8 cellular contexts compared by ENCODE assay signal in genomic region chr2:102356381-102356712, GRCh38. TPM values are rescaled to one million over a fixed set of nuclear protein-coding genes. Genes with fewer than 3 reads are reported as not detected.
DNase-seq lines count a peak whose midpoint lies in the region; ATAC-seq and TF ChIP-seq lines count a peak whose summit lies in the region.

No MANE protein-coding gene starts in this region.

- H3K4me2 ChIP-seq in PC-3 (ENCODE audit: low read length) = peak overlapping the region; percentile 86

- no peak for TF ChIP-seq POLR2A in spleen (IDR thresholded peaks at IDR 0.05)

- no peaks in the 10 kb centered on the region for H3K27me3 ChIP-seq in PC-3 (ENCODE audit: low read length)
- H3K27me3 ChIP-seq in foreskin keratinocyte = no peaks in the 10 kb centered on the region
- H3K27me3 ChIP-seq in spleen (replicated peaks in 1 of 7) = peaks cover 0 to 5% (median 0%) of the 10 kb centered on the region in 7 donors
- peaks cover 72% of the 10 kb centered on the region for H3K27me3 ChIP-seq in WERI-Rb-1 (ENCODE audit: insufficient read depth, low read depth, severe bottlenecking)

- H2AFZ ChIP-seq in PC-3 (ENCODE audit: low read length) = peak overlapping the region; percentile 99

- no peaks in the 10 kb centered on the region for H3K79me2 ChIP-seq in PC-3 (ENCODE audit: low read length)

- POLR2A ChIA-PET in PC-3 (lab: Charles Lee; ENCODE audit: unreplicated experiment) = interaction anchor here (0.7 kb wide), 1 partner anchor 100 kb away, joined by 30 read pairs; no protein-coding TSS in a partner anchor

- H3K9ac ChIP-seq in PC-3 (ENCODE audit: low read length) = peak overlapping the region; percentile 88

- H3K4me1 ChIP-seq in PC-3 (ENCODE audit: insufficient read depth, low read length) = peaks cover 6% of the 10 kb centered on the region; the same call in 1 of the 2 replicates
- H3K4me1 ChIP-seq in foreskin keratinocyte = no peaks in the 10 kb centered on the region
- H3K4me1 ChIP-seq in spleen = peaks cover 3 to 57% (median 33%) of the 10 kb centered on the region in 6 donors

- H3K9me3 ChIP-seq in PC-3 (ENCODE audit: low read length) (no peaks in the 10 kb centered on the region), spleen (no peaks in the 10 kb centered on the region), WERI-Rb-1 (ENCODE audit: severe bottlenecking) (no peaks in the 10 kb centered on the region)

- H3K27ac ChIP-seq in PC-3 (ENCODE audit: low read length) = no peak overlapping the region
- H3K27ac ChIP-seq in foreskin keratinocyte = peak overlapping the region; percentile 87
- H3K27ac ChIP-seq in spleen = peak overlapping the region; percentile 75 to 96 (median 88)
- no peak overlapping the region for H3K27ac ChIP-seq in WERI-Rb-1

- H4K20me1 ChIP-seq in PC-3 (ENCODE audit: low read length) = no peaks in the 10 kb centered on the region

- ATAC-seq in GM21423 (IDR thresholded peaks at IDR 0.05; ENCODE audit: unreplicated experiment) (peak; percentile 1), PC-3 (no peak), foreskin keratinocyte (no peak)

- intact Hi-C loops in PC-3 (cut with micrococcal nuclease) (loop anchor here (5.0 to 10.0 kb wide), 2 partner anchors 189 to 332 kb away; no protein-coding TSS in a partner anchor), spleen (cut with DNase I; ENCODE audit: low total_unique reads) (loop anchor here (10.0 kb wide), 1 partner anchor 102 kb away; no protein-coding TSS in a partner anchor)

- no peak for DNase-seq in PC-3
- no peak for DNase-seq in foreskin keratinocyte
- DNase-seq in spleen = peak; percentile 86
- no peak for DNase-seq in NCI-H226
- no peak for DNase-seq in amniotic stem cell (lab: John Stamatoyannopoulos, UW)
- no peak for DNase-seq in WERI-Rb-1
- DNase-seq in GM03348 (ENCODE audit: low spot score) = no peak

- no peaks in the 10 kb centered on the region for H3K9me2 ChIP-seq in PC-3 (replicated peaks; ENCODE audit: low read length)

- WGBS in spleen, 5 donors = 3 to 7% (median 6%) methylated on average over 7 of the region's 7 CpGs

- CTCF ChIA-PET in PC-3 (lab: Charles Lee) = no interaction called here

- H3K4me3 ChIP-seq in PC-3 (ENCODE audit: low read length) (peak overlapping the region; percentile 91), spleen (peak overlapping the region; percentile 65 to 97 (median 75)), WERI-Rb-1 (ENCODE audit: low read depth, low read length) (no peak overlapping the region)

- no TSS peak for BruUV-seq in PC-3 (replicated peaks; lab: Mats Ljungman, UMichigan)

- H3K36me3 ChIP-seq in PC-3 (ENCODE audit: low read depth, low read length) = no peaks in the 10 kb centered on the region; the same call in 1 of the 2 replicates
- no peaks in the 10 kb centered on the region for H3K36me3 ChIP-seq in spleen
- H3K36me3 ChIP-seq in WERI-Rb-1 = no peaks in the 10 kb centered on the region

- H3F3A ChIP-seq in PC-3 (ENCODE audit: low read length, unreplicated experiment) = no peaks in the 10 kb centered on the region

- TF ChIP-seq CTCF in PC-3 (conservative IDR thresholded peaks at IDR 0.05; ENCODE audit: low read depth, low read length) (no peak), foreskin keratinocyte (conservative IDR thresholded peaks at IDR 0.05) (no peak), spleen (IDR thresholded peaks at IDR 0.05 in 8 of 11, conservative IDR thresholded peaks at IDR 0.05 in 3 of 11) (no peak), WERI-Rb-1 (IDR thresholded peaks at IDR 0.05; ENCODE audit: low read depth, low read length) (no peak)

RNA-seq across cellular contexts. Expression of gene IL18R1, which starts 0.8 kb away (rescaled TPM):
- 1.2 and 3.6 TPM in 2 replicates for total RNA-seq in PC-3 (2014; rRNA removed)
- 2.2 and 4.0 TPM in 2 replicates for total RNA-seq in foreskin keratinocyte
- 0.60 and 1.2 TPM in 2 replicates for polyA plus RNA-seq in foreskin keratinocyte
- 10 to 100 TPM; 15.7 to 97.6 (median 26.3) TPM for total RNA-seq in spleen
- 1 to 10 TPM; 2.2 to 4.8 (median 3.6) TPM for polyA plus RNA-seq in spleen

RNA-seq across cellular contexts. Expression of gene IL1RL1, which starts 45.0 kb away (rescaled TPM):
- total RNA-seq in PC-3 (2014; rRNA removed) (4.9 and 5.7 TPM in 2 replicates), foreskin keratinocyte (0.11 and 0.20 TPM in 2 replicates), spleen (10 to 100 TPM in 1 of 7 donors, 1 to 10 TPM in 5, under 1 TPM in 1; 0.57 to 19.6 (median 2.2) TPM)
- polyA plus RNA-seq in foreskin keratinocyte (0.03 and 0.09 TPM in 2 replicates), spleen (under 1 TPM; 0.11 to 0.56 (median 0.16) TPM)

Comparison
In these comparisons a context has a peak if more than half of its experiments do, and no peak if none do; other contexts are left out.
1. H3K27ac ChIP-seq: peak in foreskin keratinocyte (single experiment) and spleen (8 of 8); none in PC-3 (single experiment) and WERI-Rb-1 (single experiment).